In the genomic region with DNA sequence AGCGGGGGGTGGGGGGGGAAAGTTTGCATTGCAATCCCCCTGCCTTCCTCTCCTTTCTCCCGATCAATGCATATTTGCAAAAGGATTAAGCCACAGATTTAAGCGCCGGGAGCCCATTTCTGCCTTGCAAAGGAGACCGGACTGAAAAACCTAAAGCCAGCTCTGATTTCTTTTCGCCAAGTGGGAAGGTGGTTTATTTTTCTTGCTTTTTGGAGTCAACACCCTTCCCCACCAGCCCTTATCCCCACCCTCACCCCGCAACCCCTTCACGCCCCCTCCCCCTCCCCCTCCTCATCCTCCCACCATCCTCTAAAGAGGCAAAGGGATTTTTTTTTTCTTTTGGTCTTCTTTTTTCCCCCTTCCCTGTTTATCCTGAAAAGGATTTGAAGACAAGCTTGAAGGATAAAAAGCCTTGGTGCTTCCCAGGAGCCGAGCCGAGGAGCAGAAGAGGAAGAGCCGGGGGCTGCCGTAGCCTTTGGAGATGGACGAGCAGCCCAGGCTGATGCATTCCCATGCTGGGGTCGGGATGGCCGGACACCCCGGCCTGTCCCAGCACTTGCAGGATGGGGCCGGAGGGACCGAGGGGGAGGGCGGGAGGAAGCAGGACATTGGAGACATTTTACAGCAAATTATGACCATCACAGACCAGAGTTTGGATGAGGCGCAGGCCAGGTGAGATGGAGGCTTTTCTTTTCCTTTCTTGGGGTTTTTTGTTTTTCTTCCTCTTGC, we compare ENCODE assay signal across 8 cellular contexts. TPM values are rescaled to one million over a fixed set of nuclear protein-coding genes. Genes with fewer than 3 reads are reported as not detected.
DNase-seq lines count a peak whose midpoint lies in the region; ATAC-seq and TF ChIP-seq lines count a peak whose summit lies in the region.

No MANE protein-coding gene starts in this region.

- peaks cover 11 to 14% of the 10 kb centered on the region in 2 experiments; a peak in 3 of 4 replicates for H3K4me1 ChIP-seq in HCT116 (ENCODE audit: control insufficient read depth in 1 of 2, insufficient read depth in 2 of 2, low read length in 2 of 2)

- peak overlapping the region; percentile 83 for H3K4me2 ChIP-seq in HCT116 (ENCODE audit: low read length)

- H3K27ac Mint-ChIP-seq in T-cell (peak overlapping the region in 1 of 2 donors; percentile 20), natural killer cell (no peak overlapping the region)

- H3K4me3 Mint-ChIP-seq in T-cell = peak overlapping the region; percentile 67 to 84 (median 71)
- peak overlapping the region; percentile 83 for H3K4me3 Mint-ChIP-seq in natural killer cell

- CTCF ChIA-PET in HCT116 (lab: Charles Lee) (interaction anchor here (1.2 kb wide), 1 partner anchor 55 kb away, joined by 3 read pairs; no protein-coding TSS in a partner anchor), T-cell (lab: Charles Lee) (no interaction called here)

- H3K36me3 ChIP-seq in HCT116 (ENCODE audit: control insufficient read depth in 1 of 2, insufficient read depth in 2 of 2, low read length in 2 of 2) = no peaks in the 10 kb centered on the region

- H3K27ac ChIP-seq in HCT116 (ENCODE audit: low read depth, low read length) = no peak overlapping the region

- POLR2A ChIA-PET in HCT116 (lab: Charles Lee) = interaction anchor here (0.7 to 1.3 kb wide), 5 partner anchors 16 to 992 kb away, joined by 3 to 5 read pairs (median 5); no protein-coding TSS in a partner anchor
- POLR2A ChIA-PET in T-cell (lab: Charles Lee) = interaction anchor here (0.6 to 1.0 kb wide), 2 partner anchors 15 to 22 kb away, joined by 3 to 4 read pairs; no protein-coding TSS in a partner anchor

- intact Hi-C loops in HCT116 (cut with micrococcal nuclease) = loop anchor here (2.0 kb wide), 1 partner anchor 43 kb away; no protein-coding TSS in a partner anchor
- intact Hi-C loops in natural killer cell (cut with micrococcal nuclease) = no loop called here

- H3K79me2 ChIP-seq in HCT116 (ENCODE audit: insufficient read depth, low read length) = no peaks in the 10 kb centered on the region

- no peaks in the 10 kb centered on the region for H3K9me3 ChIP-seq in HCT116 (ENCODE audit: control insufficient read depth in 1 of 2, insufficient read depth in 1 of 2, low read depth in 1 of 2, low read length in 2 of 2)

- BruUV-seq in HCT116 (replicated peaks; lab: Mats Ljungman, UMichigan) = no TSS peak

- H3K27me3 Mint-ChIP-seq in T-cell (peaks cover 0 to 35% of the 10 kb centered on the region in 2 donors), natural killer cell (ENCODE audit: low read depth in 2 of 2) (peaks cover 21 to 44% of the 10 kb centered on the region in 2 donors)

- H3K4me1 Mint-ChIP-seq in T-cell (peaks cover 14 to 17% (median 15%) of the 10 kb centered on the region in 3 donors), natural killer cell (peaks cover 9 to 19% of the 10 kb centered on the region in 2 donors)

- no peaks in the 10 kb centered on the region for H4K20me1 ChIP-seq in HCT116 (ENCODE audit: insufficient read depth)

- TF ChIP-seq RAD21 in HCT116 (IDR thresholded peaks at IDR 0.05; ENCODE audit: low read depth) = no peak

- no peak overlapping the region for H2AFZ ChIP-seq in HCT116 (ENCODE audit: low read depth, low read length, poor library complexity, severe bottlenecking)

- no peaks in the 10 kb centered on the region for H3K36me3 Mint-ChIP-seq in T-cell
- H3K36me3 Mint-ChIP-seq in natural killer cell = no peaks in the 10 kb centered on the region

- TF ChIP-seq CTCF in HCT116 (IDR thresholded peaks at IDR 0.05 in 2 of 3, conservative IDR thresholded peaks at IDR 0.05 in 1 of 3; ENCODE audit: borderline replicate concordance in 1 of 3, insufficient read depth in 1 of 3, low read depth in 2 of 3, low read length in 2 of 3) (no peak), fibroblast of the aortic adventitia (IDR thresholded peaks at IDR 0.05; ENCODE audit: insufficient read depth, low read length) (no peak), natural killer cell (IDR thresholded peaks at IDR 0.05) (no peak)

- H3K4me3 ChIP-seq in HCT116 (replicated peaks in 1 of 2; ENCODE audit: low read depth in 1 of 2, low read length in 2 of 2) = peak overlapping the region; percentile 54 to 57
- H3K4me3 ChIP-seq in fibroblast of the aortic adventitia (ENCODE audit: low read depth, low read length) = peak overlapping the region; percentile 81

- H3K9me3 Mint-ChIP-seq in T-cell (peaks cover 0 to 4% (median 2%) of the 10 kb centered on the region in 3 donors), natural killer cell (no peaks in the 10 kb centered on the region)

- RAD21 ChIA-PET in HCT116 (lab: Charles Lee; ENCODE audit: low non-redundant PET in 1 of 2, low total read pairs in 2 of 2, uncharacterized antibody in 2 of 2, unreplicated experiment in 2 of 2) = no interaction called here

- no peaks in the 10 kb centered on the region for H3K27me3 ChIP-seq in HCT116 (ENCODE audit: insufficient read depth, low read length)

- no peak for ATAC-seq in HCT116
- ATAC-seq in T-cell (replicated peaks in 1 of 4) = no peak
- no peak for ATAC-seq in natural killer cell
- ATAC-seq in HG03469 (IDR thresholded peaks at IDR 0.05; ENCODE audit: unreplicated experiment) = no peak
- no peak for ATAC-seq in GM21786 (IDR thresholded peaks at IDR 0.05; ENCODE audit: unreplicated experiment)

- no peaks in the 10 kb centered on the region for H3K9me2 ChIP-seq in HCT116 (ENCODE audit: insufficient read depth)

- DNase-seq in Ammon's horn (ENCODE audit: low spot score) (peak; percentile 69), HCT116 (ENCODE audit: low read depth, low spot score) (no peak), T-cell (no peak), fibroblast of the aortic adventitia (ENCODE audit: low read depth) (no peak), natural killer cell (no peak)
- DNase-seq in stimulated activated CD4-positive, alpha-beta T cell treated with anti-CD3 and anti-CD28 coated beads, Interleukin-15, amount 100 ng/mL, for 24 hours = no peak

- no peak overlapping the region for H3K9ac ChIP-seq in HCT116 (ENCODE audit: low read length)

- TF ChIP-seq POLR2A in HCT116 (IDR thresholded peaks at IDR 0.05; ENCODE audit: borderline replicate concordance, extremely low read depth, insufficient read depth, insufficient read length) = no peak

TF ChIP-seq in HCT116, 20 proteins besides CTCF, POLR2A, EP300 and RAD21:
- TF ChIP-seq EGR1 (IDR thresholded peaks at IDR 0.05; ENCODE audit: low read depth) (no peak), FOSL1 (IDR thresholded peaks at IDR 0.05; ENCODE audit: low read depth) (no peak), SIN3A (IDR thresholded peaks at IDR 0.05; ENCODE audit: low read depth) (no peak), ZNF274 (IDR thresholded peaks at IDR 0.05; ENCODE audit: low read depth, low read length) (no peak)

RNA-seq across cellular contexts. Expression of a gene that starts 0.5 kb away (rescaled TPM):
- total RNA-seq in HCT116 (2021; ENCODE audit: unreplicated experiment) (29.6 TPM), T-cell (1 to 10 TPM in 4 of 5 donors, under 1 TPM in 1; 0.92 to 2.9 (median 1.8) TPM), fibroblast of the aortic adventitia (ENCODE audit: low replicate concordance) (66.1 and 95.6 TPM in 2 replicates), natural killer cell (1 to 10 TPM in 2 of 3 donors, under 1 TPM in 1; 0.54 to 3.5 (median 1.4) TPM)
- polyA plus RNA-seq in HCT116 (2012) = 6.4 and 7.6 TPM in 2 replicates
